ENCODE assay signal across 12 cellular contexts in the genomic region with DNA sequence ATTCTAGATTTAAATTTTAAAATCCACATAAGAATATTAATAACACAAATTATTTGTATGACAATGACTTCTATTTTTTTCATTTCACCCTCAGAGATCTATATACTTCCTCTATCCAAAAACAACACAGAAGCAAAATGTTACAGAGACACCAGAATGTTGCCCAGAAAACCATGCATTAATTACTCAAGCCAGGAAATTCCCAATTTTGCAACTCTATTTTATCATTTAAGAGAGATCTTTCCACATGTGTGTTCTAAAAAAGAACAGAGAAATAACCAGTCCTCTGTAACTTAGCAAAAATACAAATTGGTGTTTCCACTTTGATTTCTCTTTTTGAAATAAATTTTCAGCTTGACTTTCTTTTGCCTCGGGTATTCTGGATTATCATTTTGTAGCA.
"Had no signal": no experiment of that assay in that cellular context is flagged by ENCODE, and none has a peak within 500 bp of the region (broad histone marks: within the 10 kb centered on the region; RNA-seq: fewer than 3 reads in every experiment).

No MANE protein-coding gene starts in this region.

- H3K27ac ChIP-seq: neural progenitor cell, upper lobe of right lung had no signal

- H3K4me1 ChIP-seq: neural progenitor cell, thyroid gland, upper lobe of right lung had no signal

- ATAC-seq: naive thymus-derived CD8-positive, alpha-beta T cell; upper lobe of right lung had no signal

- DNase-seq: activated gamma-delta T cell treated with Interleukin-2 at 50 U/mL for 16 hours; activated T-cell treated with anti-CD3 and anti-CD28 coated beads, Interleukin-2, amount 50 U/mL, for 1 hour; effector CD8-positive, alpha-beta T cell; erythroblast; mammary epithelial cell; naive thymus-derived CD8-positive, alpha-beta T cell; stimulated activated CD4-positive, alpha-beta T cell treated with anti-CD3 and anti-CD28 coated beads, Interleukin-4, amount 100 ng/mL, for 24 hours; stimulated activated naive CD4-positive, alpha-beta T cell treated with Interleukin-2 at 50 U/mL for 16 hours; T-helper 9 cell; thyroid gland; upper lobe of right lung had no signal

- H3K9me3 ChIP-seq: thyroid gland, upper lobe of right lung had no signal

- H3K36me3 ChIP-seq: neural progenitor cell, thyroid gland, upper lobe of right lung had no signal

- H3K27me3 ChIP-seq: neural progenitor cell, thyroid gland, upper lobe of right lung had no signal

- H3K4me2 ChIP-seq: neural progenitor cell had no signal

- H2AFZ ChIP-seq: neural progenitor cell had no signal

- H3K4me3 ChIP-seq: neural progenitor cell, thyroid gland, upper lobe of right lung had no signal

- H3K9ac ChIP-seq: neural progenitor cell had no signal
